Comparison of ENCODE assay signal across 23 cellular contexts in genomic region chr16:79466111-79466510, GRCh38.
DNase-seq lines count a peak whose midpoint lies in the region; ATAC-seq and TF ChIP-seq lines count a peak whose summit lies in the region.
"Had no signal": no experiment of that assay in that cellular context is flagged by ENCODE, and none has a peak within 500 bp of the region (broad histone marks: within the 10 kb centered on the region; RNA-seq: fewer than 3 reads in every experiment).

No MANE protein-coding gene starts in this region.

- TF ChIP-seq CTCF in mammary epithelial cell (conservative IDR thresholded peaks at IDR 0.05 in 1 of 2, IDR thresholded peaks at IDR 0.05 in 1 of 2; ENCODE audit: extremely low read depth in 1 of 2, insufficient read depth in 1 of 2, low read depth in 1 of 2, low read length in 2 of 2) (no peak), foreskin keratinocyte (conservative IDR thresholded peaks at IDR 0.05) (no peak), coronary artery (IDR thresholded peaks at IDR 0.05) (no peak)

- CTCF ChIA-PET in mammary epithelial cell (lab: Charles Lee; ENCODE audit: low non-redundant PET), result no interaction called here

- no peak overlapping the region for H3K27ac ChIP-seq in mammary epithelial cell (ENCODE audit: insufficient read depth, low read depth, low read length)
- no peak overlapping the region for H3K27ac ChIP-seq in foreskin keratinocyte
- H3K27ac ChIP-seq in coronary artery, result no peak overlapping the region
- H3K27ac ChIP-seq: Peyer's patch, SJSA1 had no signal

- H3K9ac ChIP-seq in mammary epithelial cell (ENCODE audit: insufficient read depth, low read length), result no peak overlapping the region

- no peak overlapping the region for H3K4me2 ChIP-seq in mammary epithelial cell (ENCODE audit: insufficient read depth, low read depth, low read length)

- intact Hi-C loops in mammary epithelial cell (cut with micrococcal nuclease), result loop anchor here (5.0 kb wide), 1 partner anchor 136 kb away; the partner anchor contains the start of gene MAF

- in situ Hi-C loops in mammary epithelial cell (cut with MboI; ENCODE audit: low sequenced_read_pairs in 2 of 2), result no loop called here

- no peaks in the 10 kb centered on the region for H4K20me1 ChIP-seq in mammary epithelial cell (ENCODE audit: insufficient read depth, low read length)

- no peaks in the 10 kb centered on the region for H3K36me3 ChIP-seq in mammary epithelial cell (ENCODE audit: insufficient read depth, low read length)
- H3K36me3 ChIP-seq: HAP-1, MG63, Peyer's patch, SJSA1 had no signal

- no TSS peak for BruUV-seq in mammary epithelial cell (replicated peaks; lab: Mats Ljungman, UMichigan)

- H3K4me3 ChIP-seq in mammary epithelial cell (replicated peaks in 1 of 3; ENCODE audit: insufficient read depth in 1 of 3, low read depth in 2 of 3, low read length in 3 of 3), result no peak overlapping the region
- H3K4me3 ChIP-seq in coronary artery, result no peak overlapping the region
- H3K4me3 ChIP-seq: HAP-1, MG63, Peyer's patch, SJSA1 had no signal

- H3K27me3 ChIP-seq in mammary epithelial cell (ENCODE audit: insufficient read depth, low read length) (no peaks in the 10 kb centered on the region), foreskin keratinocyte (no peaks in the 10 kb centered on the region)
- H3K27me3 ChIP-seq: MG63, Peyer's patch, SJSA1 had no signal

- no peaks in the 10 kb centered on the region for H3K4me1 ChIP-seq in mammary epithelial cell (ENCODE audit: insufficient read depth, low read length)
- H3K4me1 ChIP-seq in foreskin keratinocyte, result no peaks in the 10 kb centered on the region
- H3K4me1 ChIP-seq: HAP-1, Peyer's patch, SJSA1 had no signal

- peak; percentile 4 for DNase-seq in SIG-M5 treated with dmso at 0.1 percent for 504 hours (lab: John Stamatoyannopoulos, UW; ENCODE audit: unreplicated experiment)
- DNase-seq in SIG-M5 (lab: John Stamatoyannopoulos, UW), result no peak
- DNase-seq in mammary epithelial cell, result peak; percentile 49
- DNase-seq in foreskin keratinocyte, result peak; percentile 56 to 85
- no peak for DNase-seq in coronary artery (ENCODE audit: low spot score)
- DNase-seq: C1 segment of cervical spinal cord; CD4-positive, alpha-beta memory T cell; COR-L47; GOT3; HFFc6; KBM-7; MG63; NCI-H1105 treated with DMSO at 0.1 percent for 48 hours; NCI-H146; NCI-H2029; NCI-H2227 treated with DMSO at 0.1 percent for 48 hours; NCI-H526 treated with DMSO at 0.1 percent for 48 hours; OCI-M1; Peyer's patch had no signal

- dilution Hi-C loops in mammary epithelial cell (cut with HindIII; ENCODE audit: low sequenced_read_pairs), result no loop called here

- ATAC-seq in foreskin keratinocyte (peak; percentile 80), GM21786 (IDR thresholded peaks at IDR 0.05; ENCODE audit: unreplicated experiment) (no peak), HG03139 (IDR thresholded peaks at IDR 0.05; ENCODE audit: unreplicated experiment) (no peak)

- H3K9me3 ChIP-seq in mammary epithelial cell (replicated peaks; ENCODE audit: insufficient read depth, low read length), result no peaks in the 10 kb centered on the region
- H3K9me3 ChIP-seq: HAP-1, MG63, Peyer's patch, SJSA1 had no signal

- no peak overlapping the region for H2AFZ ChIP-seq in mammary epithelial cell (ENCODE audit: low read depth, low read length)

- no peaks in the 10 kb centered on the region for H3K79me2 ChIP-seq in mammary epithelial cell (ENCODE audit: insufficient read depth, low read length)

- WGBS in mammary epithelial cell (ENCODE audit: low coverage, missing lambda C conversion rate), result 0% methylated on average over 2 of the region's 2 CpGs

Comparison
In these comparisons a context has a peak if more than half of its experiments do, and no peak if none do; other contexts are left out.
1. DNase-seq: peak in SIG-M5 treated with dmso at 0.1 percent for 504 hours (single experiment), mammary epithelial cell (single experiment) and foreskin keratinocyte (2 of 2); none in SIG-M5 (single experiment) and coronary artery (single experiment).